8 cellular contexts compared by ENCODE assay signal in the genomic region with DNA sequence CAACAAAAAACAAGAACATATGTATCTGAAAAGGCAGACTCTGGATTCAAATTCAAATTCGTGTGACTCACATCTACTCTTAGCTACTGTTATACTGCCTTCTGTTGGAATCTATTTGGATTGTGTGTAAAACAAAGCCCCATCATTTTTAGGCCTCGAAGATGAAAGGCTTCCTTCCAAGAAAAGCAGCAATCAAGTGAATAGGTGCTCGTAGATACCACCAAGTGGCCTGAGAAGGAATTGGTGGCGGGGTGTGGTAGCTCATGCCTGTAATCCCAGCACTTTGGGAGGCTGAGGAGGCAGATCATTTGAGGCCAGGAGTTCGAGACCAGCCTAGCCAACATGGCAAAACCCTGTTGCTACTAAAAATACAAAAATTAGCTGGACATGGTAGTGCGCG. TPM values are rescaled to one million over a fixed set of nuclear protein-coding genes. Genes with fewer than 3 reads are reported as not detected.
A peak's percentile ranks its signal among the peaks of the same experiment; 100 is the strongest.
DNase-seq lines count a peak whose midpoint lies in the region; ATAC-seq and TF ChIP-seq lines count a peak whose summit lies in the region.

No MANE protein-coding gene starts in this region.

- DNase-seq in AG08395 (ENCODE audit: low spot score) (peak; percentile 28), G401 (ENCODE audit: low spot score) (peak; percentile 54), OCI-M1 (lab: John Stamatoyannopoulos, UW) (peak; percentile 65), endothelial cell (ENCODE audit: low spot score) (peak; percentile 31), NCI-H146 treated with DMSO at 0.1 percent for 48 hours (lab: John Stamatoyannopoulos, UW; ENCODE audit: unreplicated experiment) (no peak), NK-92 (lab: John Stamatoyannopoulos, UW; ENCODE audit: unreplicated experiment) (no peak)

- H3K4me1 Mint-ChIP-seq in endothelial cell (ENCODE audit: unreplicated experiment), result peaks cover 47% of the 10 kb centered on the region

- TF ChIP-seq CTCF in endothelial cell (IDR thresholded peaks at IDR 0.05; ENCODE audit: unreplicated experiment), result peak; percentile 24

- H3K27ac Mint-ChIP-seq in endothelial cell (ENCODE audit: unreplicated experiment), result no peak overlapping the region

- no peak for ATAC-seq in GM18909 (IDR thresholded peaks at IDR 0.05; ENCODE audit: poor library complexity, unreplicated experiment)
- no peak for ATAC-seq in GM21367 (IDR thresholded peaks at IDR 0.05; ENCODE audit: unreplicated experiment)

- no peak overlapping the region for H3K4me3 Mint-ChIP-seq in endothelial cell (ENCODE audit: unreplicated experiment)

- H3K36me3 Mint-ChIP-seq in endothelial cell (ENCODE audit: low read depth, unreplicated experiment), result peaks cover 24% of the 10 kb centered on the region

- in situ Hi-C loops in G401 (cut with HindIII; ENCODE audit: low sequenced_read_pairs), result no loop called here

- H3K9me3 Mint-ChIP-seq in endothelial cell (ENCODE audit: unreplicated experiment), result no peaks in the 10 kb centered on the region

- H3K27me3 Mint-ChIP-seq in endothelial cell (ENCODE audit: unreplicated experiment), result peaks cover 13% of the 10 kb centered on the region

RNA-seq across cellular contexts. Expression of a gene that starts 4.2 kb away (rescaled TPM):
- total RNA-seq in G401 (2014; rRNA removed; shearing (Covaris generic)), result 31.0 and 33.3 TPM in 2 replicates
- total RNA-seq in endothelial cell (ENCODE audit: unreplicated experiment), result 49.6 TPM

Comparison
In these comparisons a context has a peak if more than half of its experiments do, and no peak if none do; other contexts are left out.
1. DNase-seq: peak in AG08395 (single experiment), G401 (single experiment), OCI-M1 (single experiment) and endothelial cell (single experiment); none in NCI-H146 treated with DMSO at 0.1 percent for 48 hours (single experiment) and NK-92 (single experiment).